34 cellular contexts compared by ENCODE assay signal in the genomic region with DNA sequence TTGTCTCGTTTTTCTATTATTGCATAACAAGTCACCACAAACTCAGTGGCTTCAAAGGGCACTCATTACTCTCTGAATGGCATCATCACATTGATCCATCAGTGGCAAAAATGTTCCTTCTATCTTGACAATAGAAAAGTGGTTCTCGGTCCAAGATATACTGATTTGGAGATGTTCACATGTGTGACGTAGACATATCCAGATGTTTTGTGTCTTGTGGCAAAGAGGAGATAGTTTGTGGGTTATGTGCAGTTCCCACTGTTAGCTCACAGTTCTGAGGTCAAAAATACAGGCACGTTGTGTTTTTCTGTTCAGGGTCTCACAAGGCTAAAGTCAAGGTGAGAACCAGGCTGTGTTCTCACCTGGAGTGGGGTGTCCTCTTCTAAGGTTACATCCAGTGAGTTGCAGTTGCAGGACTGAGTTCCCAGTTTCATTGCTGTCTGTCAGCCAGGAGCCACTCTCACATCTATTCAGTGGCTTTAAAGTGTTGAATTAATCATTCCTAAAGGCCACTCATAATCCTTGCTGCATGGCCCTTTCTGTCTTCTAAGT. TPM values are rescaled to one million over a fixed set of nuclear protein-coding genes. Genes with fewer than 3 reads are reported as not detected.
"Had no signal": no experiment of that assay in that cellular context is flagged by ENCODE, and none has a peak within 500 bp of the region (broad histone marks: within the 10 kb centered on the region; RNA-seq: fewer than 3 reads in every experiment).

No MANE protein-coding gene starts in this region.

- H3K27ac Mint-ChIP-seq: activated CD4-positive, alpha-beta memory T cell treated with anti-CD3 and anti-CD28 coated beads for 36 hours; activated CD4-positive, alpha-beta T cell treated with anti-CD3 and anti-CD28 coated beads for 36 hours; activated CD4-positive, alpha-beta T cell treated with anti-CD3 and anti-CD28 coated beads, Interleukin-2, amount 10 ng/mL, durations not matched to agents 24 days and 14 days; activated CD8-positive, alpha-beta memory T cell treated with anti-CD3 and anti-CD28 coated beads, Interleukin-2, amount 10 ng/mL, durations not matched to agents 7 days and 5 days; activated CD8-positive, alpha-beta T cell treated with anti-CD3 and anti-CD28 coated beads, Interleukin-2, amount 10 ng/mL, durations not matched to agents 7 days and 5 days; activated naive CD4-positive, alpha-beta T cell treated with anti-CD3 and anti-CD28 coated beads for 36 hours; activated naive CD4-positive, alpha-beta T cell treated with anti-CD3 and anti-CD28 coated beads, Interleukin-2, amount 50 U/mL, for 24 hours; activated naive CD8-positive, alpha-beta T cell treated with anti-CD3 and anti-CD28 coated beads for 36 hours; activated naive CD8-positive, alpha-beta T cell treated with anti-CD3 and anti-CD28 coated beads, Interleukin-2, amount 50 U/mL, for 24 hours; activated T-helper 1 cell treated with anti-CD3 and anti-CD28 coated beads, Interleukin-12 subunit alpha, Interleukin-12 subunit beta, Interleukin-2, Interleukin-4 antibody, amounts not matched to agents 30 ng/mL and 10 ng/mL and 1 ng/mL, durations not matched to agents 14 hours and 24 hours and 36 hours; activated T-helper 2 cell treated with anti-CD3 and anti-CD28 coated beads, Interferon-gamma antibody, Interleukin-2, Interleukin-4, amounts not matched to agents 10 μg/mL and 5 μg/mL and 100 μg/mL, durations not matched to agents 14 hours and 24 hours and 36 hours; effector memory CD8-positive, alpha-beta T cell; WTC11 had no signal

- H3K4me1 Mint-ChIP-seq: activated CD4-positive, alpha-beta T cell treated with anti-CD3 and anti-CD28 coated beads for 36 hours; activated CD4-positive, alpha-beta T cell treated with anti-CD3 and anti-CD28 coated beads, Interleukin-2, amount 10 ng/mL, durations not matched to agents 24 days and 14 days; activated CD8-positive, alpha-beta memory T cell treated with anti-CD3 and anti-CD28 coated beads, Interleukin-2, amount 10 ng/mL, durations not matched to agents 7 days and 5 days; activated naive CD4-positive, alpha-beta T cell treated with anti-CD3 and anti-CD28 coated beads, Interleukin-2, amount 50 U/mL, for 24 hours; activated naive CD8-positive, alpha-beta T cell treated with anti-CD3 and anti-CD28 coated beads for 36 hours; activated naive CD8-positive, alpha-beta T cell treated with anti-CD3 and anti-CD28 coated beads, Interleukin-2, amount 50 U/mL, for 24 hours had no signal

- H3K27me3 Mint-ChIP-seq: activated CD4-positive, alpha-beta memory T cell treated with anti-CD3 and anti-CD28 coated beads for 36 hours; activated CD4-positive, alpha-beta T cell treated with anti-CD3 and anti-CD28 coated beads, Interleukin-2, amount 10 ng/mL, durations not matched to agents 24 days and 14 days; activated naive CD4-positive, alpha-beta T cell treated with anti-CD3 and anti-CD28 coated beads, Interleukin-2, amount 50 U/mL, for 24 hours had no signal

- H3K9me3 ChIP-seq: adrenal gland, body of pancreas, esophagus squamous epithelium, gastroesophageal sphincter, heart right ventricle had no signal

- H3K36me3 ChIP-seq: adrenal gland, esophagus squamous epithelium, gastroesophageal sphincter, heart right ventricle had no signal

- H3K4me1 ChIP-seq: adrenal gland, body of pancreas, esophagus squamous epithelium, gastroesophageal sphincter, heart right ventricle had no signal

- H3K36me3 Mint-ChIP-seq: activated CD4-positive, alpha-beta memory T cell treated with anti-CD3 and anti-CD28 coated beads for 36 hours; activated CD8-positive, alpha-beta memory T cell treated with anti-CD3 and anti-CD28 coated beads, Interleukin-2, amount 10 ng/mL, durations not matched to agents 7 days and 5 days; activated naive CD4-positive, alpha-beta T cell treated with anti-CD3 and anti-CD28 coated beads, Interleukin-2, amount 50 U/mL, for 24 hours; activated naive CD8-positive, alpha-beta T cell treated with anti-CD3 and anti-CD28 coated beads for 36 hours; WTC11 had no signal

- H3K27me3 ChIP-seq: adrenal gland, body of pancreas, gastroesophageal sphincter had no signal

- H3K9me3 Mint-ChIP-seq: activated CD4-positive, alpha-beta memory T cell treated with anti-CD3 and anti-CD28 coated beads for 36 hours; activated CD4-positive, alpha-beta T cell treated with anti-CD3 and anti-CD28 coated beads, Interleukin-2, amount 10 ng/mL, durations not matched to agents 24 days and 14 days; activated naive CD4-positive, alpha-beta T cell treated with anti-CD3 and anti-CD28 coated beads for 36 hours; activated naive CD4-positive, alpha-beta T cell treated with anti-CD3 and anti-CD28 coated beads, Interleukin-2, amount 50 U/mL, for 24 hours; activated naive CD8-positive, alpha-beta T cell treated with anti-CD3 and anti-CD28 coated beads for 36 hours; activated naive CD8-positive, alpha-beta T cell treated with anti-CD3 and anti-CD28 coated beads, Interleukin-2, amount 50 U/mL, for 24 hours; activated T-helper 1 cell treated with anti-CD3 and anti-CD28 coated beads, Interleukin-12 subunit alpha, Interleukin-12 subunit beta, Interleukin-2, Interleukin-4 antibody, amounts not matched to agents 30 ng/mL and 10 ng/mL and 1 ng/mL, durations not matched to agents 14 hours and 24 hours and 36 hours; activated T-helper 2 cell treated with anti-CD3 and anti-CD28 coated beads, Interferon-gamma antibody, Interleukin-2, Interleukin-4, amounts not matched to agents 10 μg/mL and 5 μg/mL and 100 μg/mL, durations not matched to agents 14 hours and 24 hours and 36 hours; effector memory CD8-positive, alpha-beta T cell; WTC11 had no signal

- H3K27ac ChIP-seq: adrenal gland, body of pancreas, esophagus squamous epithelium, gastroesophageal sphincter, heart right ventricle, VCaP had no signal

- ATAC-seq: activated CD4-positive, alpha-beta T cell treated with anti-CD3 and anti-CD28 coated beads for 36 hours; activated CD4-positive, CD25-positive, alpha-beta regulatory T cell treated with anti-CD3 and anti-CD28 coated beads, Interleukin-2, amount 50 U/mL, for 24 hours; activated CD8-positive, alpha-beta memory T cell treated with anti-CD3 and anti-CD28 coated beads, Interleukin-2, amount 10 ng/mL, durations not matched to agents 7 days and 5 days; activated CD8-positive, alpha-beta T cell treated with anti-CD3 and anti-CD28 coated beads, Interleukin-2, amount 10 ng/mL, durations not matched to agents 7 days and 5 days; activated naive CD8-positive, alpha-beta T cell treated with anti-CD3 and anti-CD28 coated beads, Interleukin-2, amount 50 U/mL, for 24 hours; body of pancreas; effector memory CD8-positive, alpha-beta T cell; gastroesophageal sphincter; heart right ventricle; WTC11 had no signal

- DNase-seq: activated CD4-positive, alpha-beta memory T cell treated with anti-CD3 and anti-CD28 coated beads for 36 hours; activated CD4-positive, alpha-beta T cell treated with anti-CD3 and anti-CD28 coated beads for 36 hours; activated CD4-positive, alpha-beta T cell treated with anti-CD3 and anti-CD28 coated beads, Interleukin-2, amount 10 ng/mL, durations not matched to agents 24 days and 14 days; activated CD8-positive, alpha-beta memory T cell treated with anti-CD3 and anti-CD28 coated beads, Interleukin-2, amount 10 ng/mL, durations not matched to agents 7 days and 5 days; activated CD8-positive, alpha-beta memory T cell treated with anti-CD3 and anti-CD28 coated beads, Interleukin-2, amount 50 U/mL, for 4 hours; activated CD8-positive, alpha-beta T cell treated with anti-CD3 and anti-CD28 coated beads, Interleukin-2, amount 10 ng/mL, durations not matched to agents 7 days and 5 days; activated effector memory CD4-positive, alpha-beta T cell treated with anti-CD3 and anti-CD28 coated beads, Interleukin-2, amount 50 U/mL, for 16 hours; activated naive CD4-positive, alpha-beta T cell treated with anti-CD3 and anti-CD28 coated beads for 36 hours; activated naive CD8-positive, alpha-beta T cell treated with anti-CD3 and anti-CD28 coated beads for 36 hours; activated naive CD8-positive, alpha-beta T cell treated with anti-CD3 and anti-CD28 coated beads, Interleukin-2, amount 50 U/mL, for 24 hours; activated T-cell treated with anti-CD3 and anti-CD28 coated beads, Interleukin-2, amount 50 U/mL, for 1 hour; activated T-cell treated with anti-CD3 and anti-CD28 coated beads, Interleukin-2, amount 50 U/mL, for 48 hours; adrenal gland; amygdala; aorta; body of pancreas; caudate nucleus; cortex of kidney; dermis blood vessel endothelial cell; effector CD4-positive, alpha-beta T cell; effector memory CD8-positive, alpha-beta T cell; erythroblast; esophagus squamous epithelium; foreskin melanocyte; heart right ventricle; T-helper 2 cell had no signal

- H3K4me3 ChIP-seq: adrenal gland, body of pancreas, esophagus squamous epithelium, gastroesophageal sphincter, heart right ventricle had no signal

- H3K4me3 Mint-ChIP-seq: activated CD4-positive, alpha-beta memory T cell treated with anti-CD3 and anti-CD28 coated beads for 36 hours; activated CD4-positive, alpha-beta T cell treated with anti-CD3 and anti-CD28 coated beads for 36 hours; activated CD4-positive, alpha-beta T cell treated with anti-CD3 and anti-CD28 coated beads, Interleukin-2, amount 10 ng/mL, durations not matched to agents 24 days and 14 days; activated CD8-positive, alpha-beta memory T cell treated with anti-CD3 and anti-CD28 coated beads, Interleukin-2, amount 10 ng/mL, durations not matched to agents 7 days and 5 days; activated CD8-positive, alpha-beta T cell treated with anti-CD3 and anti-CD28 coated beads, Interleukin-2, amount 10 ng/mL, durations not matched to agents 7 days and 5 days; activated naive CD4-positive, alpha-beta T cell treated with anti-CD3 and anti-CD28 coated beads for 36 hours; activated naive CD4-positive, alpha-beta T cell treated with anti-CD3 and anti-CD28 coated beads, Interleukin-2, amount 50 U/mL, for 24 hours; activated naive CD8-positive, alpha-beta T cell treated with anti-CD3 and anti-CD28 coated beads for 36 hours; activated naive CD8-positive, alpha-beta T cell treated with anti-CD3 and anti-CD28 coated beads, Interleukin-2, amount 50 U/mL, for 24 hours; activated T-helper 1 cell treated with anti-CD3 and anti-CD28 coated beads, Interleukin-12 subunit alpha, Interleukin-12 subunit beta, Interleukin-2, Interleukin-4 antibody, amounts not matched to agents 30 ng/mL and 10 ng/mL and 1 ng/mL, durations not matched to agents 14 hours and 24 hours and 36 hours; effector memory CD8-positive, alpha-beta T cell; WTC11 had no signal

RNA-seq across cellular contexts. Expression of a gene that starts 55.3 kb away (rescaled TPM):
- total RNA-seq: T-helper 1 cell treated with Interleukin-12 subunit alpha and Interleukin-12 subunit beta and Interleukin-4 antibody, amounts not matched to agents 30 ng/mL and 1 ng/mL, for 36 hours had no signal
